Comparison of ENCODE assay signal across 1 cellular context in the genomic region with DNA sequence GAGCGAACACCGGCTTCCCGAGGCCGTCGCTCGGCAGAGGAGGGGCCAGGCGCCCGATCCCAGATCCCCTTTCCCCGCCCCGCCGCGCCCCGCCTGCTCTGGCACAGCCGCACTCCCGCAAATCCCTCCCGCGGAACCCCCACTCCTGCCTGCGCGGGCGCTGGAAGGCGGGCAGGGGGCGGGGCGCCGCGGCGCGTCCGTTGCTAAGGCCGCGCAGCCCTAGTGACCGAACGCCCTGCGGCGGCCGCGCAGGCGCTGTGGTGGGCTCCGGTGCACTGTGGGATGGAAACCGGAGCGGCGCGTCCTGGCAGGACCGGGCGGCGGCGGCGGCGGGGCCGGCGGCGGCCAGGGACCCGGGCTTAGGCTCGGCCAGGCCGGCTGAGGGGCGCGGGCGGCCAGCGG.
TF ChIP-seq lines count a peak whose summit lies in the region.

A gene with protein sequence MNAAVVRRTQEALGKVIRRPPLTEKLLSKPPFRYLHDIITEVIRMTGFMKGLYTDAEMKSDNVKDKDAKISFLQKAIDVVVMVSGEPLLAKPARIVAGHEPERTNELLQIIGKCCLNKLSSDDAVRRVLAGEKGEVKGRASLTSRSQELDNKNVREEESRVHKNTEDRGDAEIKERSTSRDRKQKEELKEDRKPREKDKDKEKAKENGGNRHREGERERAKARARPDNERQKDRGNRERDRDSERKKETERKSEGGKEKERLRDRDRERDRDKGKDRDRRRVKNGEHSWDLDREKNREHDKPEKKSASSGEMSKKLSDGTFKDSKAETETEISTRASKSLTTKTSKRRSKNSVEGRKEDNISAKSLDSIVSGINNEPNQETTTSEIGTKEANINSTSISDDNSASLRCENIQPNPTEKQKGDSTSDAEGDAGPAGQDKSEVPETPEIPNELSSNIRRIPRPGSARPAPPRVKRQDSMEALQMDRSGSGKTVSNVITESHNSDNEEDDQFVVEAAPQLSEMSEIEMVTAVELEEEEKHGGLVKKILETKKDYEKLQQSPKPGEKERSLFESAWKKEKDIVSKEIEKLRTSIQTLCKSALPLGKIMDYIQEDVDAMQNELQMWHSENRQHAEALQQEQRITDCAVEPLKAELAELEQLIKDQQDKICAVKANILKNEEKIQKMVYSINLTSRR (plus strand): TSS at position 273 of the 402 bp plus-strand sequence. CDS start 145 bp downstream, outside the sequence.

TF ChIP-seq in HepG2, 621 proteins besides CTCF, POLR2A, EP300 and RAD21 (continued from another document and continues in another):
- TF ChIP-seq MTF2 (CRISPR knock-in tag; IDR thresholded peaks at IDR 0.05; ENCODE audit: borderline replicate concordance) (0 out of 2 replicates have a peak, but pooled peaks have one; percentile 31), GATA4 (IDR thresholded peaks at IDR 0.05; ENCODE audit: borderline replicate concordance, low read depth) (no peak), RNF2 (conservative IDR thresholded peaks at IDR 0.05; ENCODE audit: low read depth) (no peak), PHF21A (CRISPR knock-in tag; IDR thresholded peaks at IDR 0.05) (no peak; the same call in 1 of the 2 replicates), NCOA2 (CRISPR knock-in tag; IDR thresholded peaks at IDR 0.05) (0 out of 2 replicates have a peak, but pooled peaks have one; percentile 11), MAFF (IDR thresholded peaks at IDR 0.05; ENCODE audit: low read depth, low read length) (no peak), ZNF891 (CRISPR knock-in tag; IDR thresholded peaks at IDR 0.05) (no peak), ELF4 (CRISPR knock-in tag; IDR thresholded peaks at IDR 0.05; ENCODE audit: borderline replicate concordance) (no peak), ZFP37 (CRISPR knock-in tag; IDR thresholded peaks at IDR 0.05; ENCODE audit: borderline replicate concordance) (no peak; the same call in 1 of the 2 replicates), FOSL2 (CRISPR knock-in tag; IDR thresholded peaks at IDR 0.05) (no peak), KLF12 (CRISPR knock-in tag; IDR thresholded peaks at IDR 0.05; ENCODE audit: borderline replicate concordance) (no peak), MAFK (conservative IDR thresholded peaks at IDR 0.05 in 1 of 2, IDR thresholded peaks at IDR 0.05 in 1 of 2; ENCODE audit: low read length in 2 of 2) (no peak), ONECUT2 (CRISPR knock-in tag; IDR thresholded peaks at IDR 0.05) (no peak), ZFP36L2 (CRISPR knock-in tag; IDR thresholded peaks at IDR 0.05) (no peak), HOXA9 (CRISPR knock-in tag; IDR thresholded peaks at IDR 0.05; ENCODE audit: borderline replicate concordance) (no peak), NKX3-1 (CRISPR knock-in tag; IDR thresholded peaks at IDR 0.05) (no peak), KLF11 (CRISPR knock-in tag; IDR thresholded peaks at IDR 0.05) (no peak), TBP (CRISPR knock-in tag; IDR thresholded peaks at IDR 0.05) (0 out of 2 replicates have a peak, but pooled peaks have one; percentile 11), YEATS4 (CRISPR knock-in tag; IDR thresholded peaks at IDR 0.05; ENCODE audit: borderline replicate concordance) (no peak), CENPT (CRISPR knock-in tag; IDR thresholded peaks at IDR 0.05; ENCODE audit: low read depth) (no peak), TRIM24 (CRISPR knock-in tag; IDR thresholded peaks at IDR 0.05) (no peak), ARID2 (CRISPR knock-in tag; IDR thresholded peaks at IDR 0.05; ENCODE audit: borderline replicate concordance) (no peak), MED1 (CRISPR knock-in tag; IDR thresholded peaks at IDR 0.05) (peak; percentile 48), SCMH1 (CRISPR knock-in tag; IDR thresholded peaks at IDR 0.05; ENCODE audit: borderline replicate concordance) (no peak), DR1 (CRISPR knock-in tag; IDR thresholded peaks at IDR 0.05) (peak; percentile 28; the same call in 1 of the 2 replicates), CBX2 (IDR thresholded peaks at IDR 0.05; ENCODE audit: low read depth, low read length) (no peak), CBX2 (CRISPR knock-in tag; IDR thresholded peaks at IDR 0.05; ENCODE audit: low read depth) (no peak), PLRG1 (conservative IDR thresholded peaks at IDR 0.05) (no peak), CBX1 (IDR thresholded peaks at IDR 0.05; ENCODE audit: low read depth) (no peak), RFXANK (CRISPR knock-in tag; IDR thresholded peaks at IDR 0.05) (no peak), ZNF296 (CRISPR knock-in tag; conservative IDR thresholded peaks at IDR 0.05) (no peak), ZNF10 (CRISPR knock-in tag; IDR thresholded peaks at IDR 0.05; ENCODE audit: borderline replicate concordance, low read depth) (no peak), ZFY (CRISPR knock-in tag; IDR thresholded peaks at IDR 0.05) (no peak), MXD4 (CRISPR knock-in tag; IDR thresholded peaks at IDR 0.05) (peak; percentile 79), SIN3A (IDR thresholded peaks at IDR 0.05; ENCODE audit: borderline replicate concordance, low read depth, low read length) (peak; percentile 95; the same call in 1 of the 2 replicates), ZNF230 (CRISPR knock-in tag; IDR thresholded peaks at IDR 0.05) (0 out of 2 replicates have a peak, but pooled peaks have one; percentile 3), ZNF329 (CRISPR knock-in tag; IDR thresholded peaks at IDR 0.05; ENCODE audit: low read depth) (no peak), ZNF556 (CRISPR knock-in tag; IDR thresholded peaks at IDR 0.05; ENCODE audit: borderline replicate concordance) (no peak), POLR2G (IDR thresholded peaks at IDR 0.05; ENCODE audit: low read depth, low read length) (0 out of 2 replicates have a peak, but pooled peaks have one; percentile 32), ESRRA (CRISPR knock-in tag; IDR thresholded peaks at IDR 0.05; ENCODE audit: low read depth) (0 out of 2 replicates have a peak, but pooled peaks have one; percentile 19)
- TF ChIP-seq, protein P1, sequence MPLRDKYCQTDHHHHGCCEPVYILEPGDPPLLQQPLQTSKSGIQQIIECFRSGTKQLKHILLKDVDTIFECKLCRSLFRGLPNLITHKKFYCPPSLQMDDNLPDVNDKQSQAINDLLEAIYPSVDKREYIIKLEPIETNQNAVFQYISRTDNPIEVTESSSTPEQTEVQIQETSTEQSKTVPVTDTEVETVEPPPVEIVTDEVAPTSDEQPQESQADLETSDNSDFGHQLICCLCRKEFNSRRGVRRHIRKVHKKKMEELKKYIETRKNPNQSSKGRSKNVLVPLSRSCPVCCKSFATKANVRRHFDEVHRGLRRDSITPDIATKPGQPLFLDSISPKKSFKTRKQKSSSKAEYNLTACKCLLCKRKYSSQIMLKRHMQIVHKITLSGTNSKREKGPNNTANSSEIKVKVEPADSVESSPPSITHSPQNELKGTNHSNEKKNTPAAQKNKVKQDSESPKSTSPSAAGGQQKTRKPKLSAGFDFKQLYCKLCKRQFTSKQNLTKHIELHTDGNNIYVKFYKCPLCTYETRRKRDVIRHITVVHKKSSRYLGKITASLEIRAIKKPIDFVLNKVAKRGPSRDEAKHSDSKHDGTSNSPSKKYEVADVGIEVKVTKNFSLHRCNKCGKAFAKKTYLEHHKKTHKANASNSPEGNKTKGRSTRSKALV (CRISPR knock-in tag; IDR thresholded peaks at IDR 0.05), result 0 out of 2 replicates have a peak, but pooled peaks have one; percentile 57
- TF ChIP-seq, protein P2, sequence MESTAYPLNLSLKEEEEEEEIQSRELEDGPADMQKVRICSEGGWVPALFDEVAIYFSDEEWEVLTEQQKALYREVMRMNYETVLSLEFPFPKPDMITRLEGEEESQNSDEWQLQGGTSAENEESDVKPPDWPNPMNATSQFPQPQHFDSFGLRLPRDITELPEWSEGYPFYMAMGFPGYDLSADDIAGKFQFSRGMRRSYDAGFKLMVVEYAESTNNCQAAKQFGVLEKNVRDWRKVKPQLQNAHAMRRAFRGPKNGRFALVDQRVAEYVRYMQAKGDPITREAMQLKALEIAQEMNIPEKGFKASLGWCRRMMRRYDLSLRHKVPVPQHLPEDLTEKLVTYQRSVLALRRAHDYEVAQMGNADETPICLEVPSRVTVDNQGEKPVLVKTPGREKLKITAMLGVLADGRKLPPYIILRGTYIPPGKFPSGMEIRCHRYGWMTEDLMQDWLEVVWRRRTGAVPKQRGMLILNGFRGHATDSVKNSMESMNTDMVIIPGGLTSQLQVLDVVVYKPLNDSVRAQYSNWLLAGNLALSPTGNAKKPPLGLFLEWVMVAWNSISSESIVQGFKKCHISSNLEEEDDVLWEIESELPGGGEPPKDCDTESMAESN (CRISPR knock-in tag; conservative IDR thresholded peaks at IDR 0.05), result no peak; the same call in 1 of the 2 replicates
- TF ChIP-seq, protein P3, sequence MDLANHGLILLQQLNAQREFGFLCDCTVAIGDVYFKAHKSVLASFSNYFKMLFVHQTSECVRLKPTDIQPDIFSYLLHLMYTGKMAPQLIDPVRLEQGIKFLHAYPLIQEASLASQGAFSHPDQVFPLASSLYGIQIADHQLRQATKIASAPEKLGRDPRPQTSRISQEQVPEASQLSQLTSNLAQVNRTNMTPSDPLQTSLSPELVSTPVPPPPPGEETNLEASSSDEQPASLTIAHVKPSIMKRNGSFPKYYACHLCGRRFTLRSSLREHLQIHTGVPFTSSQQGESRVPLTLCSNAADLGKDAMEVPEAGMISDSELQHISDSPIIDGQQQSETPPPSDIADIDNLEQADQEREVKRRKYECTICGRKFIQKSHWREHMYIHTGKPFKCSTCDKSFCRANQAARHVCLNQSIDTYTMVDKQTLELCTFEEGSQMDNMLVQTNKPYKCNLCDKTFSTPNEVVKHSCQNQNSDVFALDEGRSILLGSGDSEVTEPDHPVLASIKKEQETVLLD (CRISPR knock-in tag; IDR thresholded peaks at IDR 0.05; ENCODE audit: low read depth), result no peak
- TF ChIP-seq, protein P4, sequence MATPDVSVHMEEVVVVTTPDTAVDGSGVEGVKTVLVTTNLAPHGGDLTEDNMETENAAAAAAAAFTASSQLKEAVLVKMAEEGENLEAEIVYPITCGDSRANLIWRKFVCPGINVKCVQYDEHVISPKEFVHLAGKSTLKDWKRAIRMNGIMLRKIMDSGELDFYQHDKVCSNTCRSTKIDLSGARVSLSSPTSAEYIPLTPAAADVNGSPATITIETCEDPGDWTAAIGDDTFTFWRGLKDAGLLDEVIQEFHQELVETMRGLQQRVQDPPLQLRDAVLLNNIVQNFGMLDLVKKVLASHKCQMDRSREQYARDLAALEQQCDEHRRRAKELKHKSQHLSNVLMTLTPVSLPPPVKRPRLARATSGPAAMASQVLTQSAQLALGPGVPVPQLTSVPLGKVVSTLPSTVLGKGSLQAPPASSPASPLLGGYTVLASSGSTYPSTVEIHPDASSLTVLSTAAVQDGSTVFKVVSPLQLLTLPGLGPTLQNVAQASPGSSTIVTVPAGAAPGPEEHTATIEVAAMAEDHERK (CRISPR knock-in tag; IDR thresholded peaks at IDR 0.05; ENCODE audit: low read depth), result no peak
- TF ChIP-seq, protein P5, sequence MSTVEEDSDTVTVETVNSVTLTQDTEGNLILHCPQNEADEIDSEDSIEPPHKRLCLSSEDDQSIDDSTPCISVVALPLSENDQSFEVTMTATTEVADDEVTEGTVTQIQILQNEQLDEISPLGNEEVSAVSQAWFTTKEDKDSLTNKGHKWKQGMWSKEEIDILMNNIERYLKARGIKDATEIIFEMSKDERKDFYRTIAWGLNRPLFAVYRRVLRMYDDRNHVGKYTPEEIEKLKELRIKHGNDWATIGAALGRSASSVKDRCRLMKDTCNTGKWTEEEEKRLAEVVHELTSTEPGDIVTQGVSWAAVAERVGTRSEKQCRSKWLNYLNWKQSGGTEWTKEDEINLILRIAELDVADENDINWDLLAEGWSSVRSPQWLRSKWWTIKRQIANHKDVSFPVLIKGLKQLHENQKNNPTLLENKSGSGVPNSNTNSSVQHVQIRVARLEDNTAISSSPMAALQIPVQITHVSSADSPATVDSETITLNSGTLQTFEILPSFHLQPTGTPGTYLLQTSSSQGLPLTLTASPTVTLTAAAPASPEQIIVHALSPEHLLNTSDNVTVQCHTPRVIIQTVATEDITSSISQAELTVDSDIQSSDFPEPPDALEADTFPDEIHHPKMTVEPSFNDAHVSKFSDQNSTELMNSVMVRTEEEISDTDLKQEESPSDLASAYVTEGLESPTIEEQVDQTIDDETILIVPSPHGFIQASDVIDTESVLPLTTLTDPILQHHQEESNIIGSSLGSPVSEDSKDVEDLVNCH (CRISPR knock-in tag; IDR thresholded peaks at IDR 0.05), result no peak
- TF ChIP-seq, protein P6, sequence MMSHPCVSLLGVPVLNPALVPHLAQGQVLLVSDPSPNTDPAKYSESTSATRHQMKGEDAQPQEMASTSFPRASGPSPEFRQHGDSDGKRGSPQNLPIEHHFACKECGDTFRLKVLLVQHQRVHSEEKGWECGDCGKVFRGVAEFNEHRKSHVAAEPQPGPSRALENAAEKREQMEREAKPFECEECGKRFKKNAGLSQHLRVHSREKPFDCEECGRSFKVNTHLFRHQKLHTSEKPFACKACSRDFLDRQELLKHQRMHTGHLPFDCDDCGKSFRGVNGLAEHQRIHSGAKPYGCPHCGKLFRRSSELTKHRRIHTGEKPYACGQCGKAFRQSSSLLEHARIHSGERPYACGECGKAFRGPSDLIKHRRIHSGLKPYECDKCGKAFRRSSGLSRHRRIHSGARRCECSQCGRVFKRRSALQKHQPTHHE (CRISPR knock-in tag; IDR thresholded peaks at IDR 0.05; ENCODE audit: borderline replicate concordance), result no peak
- TF ChIP-seq, protein P7, sequence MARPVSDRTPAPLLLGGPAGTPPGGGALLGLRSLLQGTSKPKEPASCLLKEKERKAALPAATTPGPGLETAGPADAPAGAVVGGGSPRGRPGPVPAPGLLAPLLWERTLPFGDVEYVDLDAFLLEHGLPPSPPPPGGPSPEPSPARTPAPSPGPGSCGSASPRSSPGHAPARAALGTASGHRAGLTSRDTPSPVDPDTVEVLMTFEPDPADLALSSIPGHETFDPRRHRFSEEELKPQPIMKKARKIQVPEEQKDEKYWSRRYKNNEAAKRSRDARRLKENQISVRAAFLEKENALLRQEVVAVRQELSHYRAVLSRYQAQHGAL (CRISPR knock-in tag; IDR thresholded peaks at IDR 0.05; ENCODE audit: not compliant biosample characterization), result no peak
- TF ChIP-seq, protein P8, sequence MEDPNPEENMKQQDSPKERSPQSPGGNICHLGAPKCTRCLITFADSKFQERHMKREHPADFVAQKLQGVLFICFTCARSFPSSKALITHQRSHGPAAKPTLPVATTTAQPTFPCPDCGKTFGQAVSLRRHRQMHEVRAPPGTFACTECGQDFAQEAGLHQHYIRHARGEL (CRISPR knock-in tag; IDR thresholded peaks at IDR 0.05), result no peak
- TF ChIP-seq, protein P9, sequence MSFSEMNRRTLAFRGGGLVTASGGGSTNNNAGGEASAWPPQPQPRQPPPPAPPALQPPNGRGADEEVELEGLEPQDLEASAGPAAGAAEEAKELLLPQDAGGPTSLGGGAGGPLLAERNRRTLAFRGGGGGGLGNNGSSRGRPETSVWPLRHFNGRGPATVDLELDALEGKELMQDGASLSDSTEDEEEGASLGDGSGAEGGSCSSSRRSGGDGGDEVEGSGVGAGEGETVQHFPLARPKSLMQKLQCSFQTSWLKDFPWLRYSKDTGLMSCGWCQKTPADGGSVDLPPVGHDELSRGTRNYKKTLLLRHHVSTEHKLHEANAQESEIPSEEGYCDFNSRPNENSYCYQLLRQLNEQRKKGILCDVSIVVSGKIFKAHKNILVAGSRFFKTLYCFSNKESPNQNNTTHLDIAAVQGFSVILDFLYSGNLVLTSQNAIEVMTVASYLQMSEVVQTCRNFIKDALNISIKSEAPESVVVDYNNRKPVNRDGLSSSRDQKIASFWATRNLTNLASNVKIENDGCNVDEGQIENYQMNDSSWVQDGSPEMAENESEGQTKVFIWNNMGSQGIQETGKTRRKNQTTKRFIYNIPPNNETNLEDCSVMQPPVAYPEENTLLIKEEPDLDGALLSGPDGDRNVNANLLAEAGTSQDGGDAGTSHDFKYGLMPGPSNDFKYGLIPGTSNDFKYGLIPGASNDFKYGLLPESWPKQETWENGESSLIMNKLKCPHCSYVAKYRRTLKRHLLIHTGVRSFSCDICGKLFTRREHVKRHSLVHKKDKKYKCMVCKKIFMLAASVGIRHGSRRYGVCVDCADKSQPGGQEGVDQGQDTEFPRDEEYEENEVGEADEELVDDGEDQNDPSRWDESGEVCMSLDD (CRISPR knock-in tag; IDR thresholded peaks at IDR 0.05; ENCODE audit: borderline replicate concordance), result peak; percentile 69; the same call in 1 of the 2 replicates
